1 cellular context compared by ENCODE assay signal in the genomic region with DNA sequence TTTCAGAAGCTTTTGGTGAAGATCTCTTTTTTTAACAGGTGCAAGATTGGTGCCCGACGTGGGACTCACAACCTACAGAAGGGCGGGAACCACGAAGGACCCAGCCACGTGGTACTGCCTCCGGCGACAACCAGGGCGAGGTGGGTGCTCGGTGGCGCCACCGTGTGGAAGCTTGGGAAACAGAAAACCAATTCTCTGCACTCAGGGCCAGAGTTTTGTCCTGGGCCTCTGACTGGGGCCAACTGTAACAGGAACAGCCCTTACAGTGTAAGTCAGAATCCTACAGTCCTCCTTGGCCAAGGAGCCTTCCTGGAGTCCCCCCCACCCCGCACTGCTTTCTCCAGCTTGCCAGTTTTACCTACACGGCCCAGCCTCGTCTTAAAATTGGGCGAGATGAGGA.
TF ChIP-seq lines count a peak whose summit lies in the region.

No MANE protein-coding gene starts in this region.

TF ChIP-seq in liver, 16 proteins besides CTCF, POLR2A, EP300 and RAD21 (continued from another document):
- TF ChIP-seq, protein P1, sequence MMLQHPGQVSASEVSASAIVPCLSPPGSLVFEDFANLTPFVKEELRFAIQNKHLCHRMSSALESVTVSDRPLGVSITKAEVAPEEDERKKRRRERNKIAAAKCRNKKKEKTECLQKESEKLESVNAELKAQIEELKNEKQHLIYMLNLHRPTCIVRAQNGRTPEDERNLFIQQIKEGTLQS (IDR thresholded peaks at IDR 0.05), result no peak
- TF ChIP-seq, protein P2, sequence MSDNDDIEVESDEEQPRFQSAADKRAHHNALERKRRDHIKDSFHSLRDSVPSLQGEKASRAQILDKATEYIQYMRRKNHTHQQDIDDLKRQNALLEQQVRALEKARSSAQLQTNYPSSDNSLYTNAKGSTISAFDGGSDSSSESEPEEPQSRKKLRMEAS (IDR thresholded peaks at IDR 0.05), result no peak
- TF ChIP-seq HNF4A (conservative IDR thresholded peaks at IDR 0.05), result no peak
- TF ChIP-seq SP1 (IDR thresholded peaks at IDR 0.05), result no peak
- TF ChIP-seq, protein P3, sequence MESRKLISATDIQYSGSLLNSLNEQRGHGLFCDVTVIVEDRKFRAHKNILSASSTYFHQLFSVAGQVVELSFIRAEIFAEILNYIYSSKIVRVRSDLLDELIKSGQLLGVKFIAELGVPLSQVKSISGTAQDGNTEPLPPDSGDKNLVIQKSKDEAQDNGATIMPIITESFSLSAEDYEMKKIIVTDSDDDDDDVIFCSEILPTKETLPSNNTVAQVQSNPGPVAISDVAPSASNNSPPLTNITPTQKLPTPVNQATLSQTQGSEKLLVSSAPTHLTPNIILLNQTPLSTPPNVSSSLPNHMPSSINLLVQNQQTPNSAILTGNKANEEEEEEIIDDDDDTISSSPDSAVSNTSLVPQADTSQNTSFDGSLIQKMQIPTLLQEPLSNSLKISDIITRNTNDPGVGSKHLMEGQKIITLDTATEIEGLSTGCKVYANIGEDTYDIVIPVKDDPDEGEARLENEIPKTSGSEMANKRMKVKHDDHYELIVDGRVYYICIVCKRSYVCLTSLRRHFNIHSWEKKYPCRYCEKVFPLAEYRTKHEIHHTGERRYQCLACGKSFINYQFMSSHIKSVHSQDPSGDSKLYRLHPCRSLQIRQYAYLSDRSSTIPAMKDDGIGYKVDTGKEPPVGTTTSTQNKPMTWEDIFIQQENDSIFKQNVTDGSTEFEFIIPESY (IDR thresholded peaks at IDR 0.05), result no peak
- no peak for TF ChIP-seq FOXA1 (IDR thresholded peaks at IDR 0.05)
- TF ChIP-seq TAF1 (conservative IDR thresholded peaks at IDR 0.05), result no peak
- no peak for TF ChIP-seq FOXA2 (IDR thresholded peaks at IDR 0.05)
- TF ChIP-seq GABPA (IDR thresholded peaks at IDR 0.05 in 1 of 2, conservative IDR thresholded peaks at IDR 0.05 in 1 of 2), result no peak
